ENCODE assay signal across 8 cellular contexts in genomic region chr17:50150354-50151040, GRCh38. TPM values are rescaled to one million over a fixed set of nuclear protein-coding genes. Genes with fewer than 3 reads are reported as not detected.
DNase-seq lines count a peak whose midpoint lies in the region; ATAC-seq and TF ChIP-seq lines count a peak whose summit lies in the region.

A gene with protein sequence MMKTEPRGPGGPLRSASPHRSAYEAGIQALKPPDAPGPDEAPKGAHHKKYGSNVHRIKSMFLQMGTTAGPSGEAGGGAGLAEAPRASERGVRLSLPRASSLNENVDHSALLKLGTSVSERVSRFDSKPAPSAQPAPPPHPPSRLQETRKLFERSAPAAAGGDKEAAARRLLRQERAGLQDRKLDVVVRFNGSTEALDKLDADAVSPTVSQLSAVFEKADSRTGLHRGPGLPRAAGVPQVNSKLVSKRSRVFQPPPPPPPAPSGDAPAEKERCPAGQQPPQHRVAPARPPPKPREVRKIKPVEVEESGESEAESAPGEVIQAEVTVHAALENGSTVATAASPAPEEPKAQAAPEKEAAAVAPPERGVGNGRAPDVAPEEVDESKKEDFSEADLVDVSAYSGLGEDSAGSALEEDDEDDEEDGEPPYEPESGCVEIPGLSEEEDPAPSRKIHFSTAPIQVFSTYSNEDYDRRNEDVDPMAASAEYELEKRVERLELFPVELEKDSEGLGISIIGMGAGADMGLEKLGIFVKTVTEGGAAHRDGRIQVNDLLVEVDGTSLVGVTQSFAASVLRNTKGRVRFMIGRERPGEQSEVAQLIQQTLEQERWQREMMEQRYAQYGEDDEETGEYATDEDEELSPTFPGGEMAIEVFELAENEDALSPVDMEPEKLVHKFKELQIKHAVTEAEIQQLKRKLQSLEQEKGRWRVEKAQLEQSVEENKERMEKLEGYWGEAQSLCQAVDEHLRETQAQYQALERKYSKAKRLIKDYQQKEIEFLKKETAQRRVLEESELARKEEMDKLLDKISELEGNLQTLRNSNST (minus strand): TSS chr17:50150677. CDS start chr17:50150513, 164 bp downstream.

- peaks cover 52% of the 10 kb centered on the region for H3K4me1 Mint-ChIP-seq in CD8-positive, alpha-beta T cell (ENCODE audit: low read depth)

- peaks cover 52% of the 10 kb centered on the region for H3K4me1 ChIP-seq in CD8-positive, alpha-beta T cell (ENCODE audit: insufficient read depth, low read length)
- H3K4me1 ChIP-seq in ectodermal cell (ENCODE audit: control insufficient read depth, insufficient read depth, low read length) (peaks cover 38% of the 10 kb centered on the region), mucosa of rectum (ENCODE audit: control insufficient read depth in 2 of 2, insufficient read depth in 2 of 2, low read length in 2 of 2) (peaks cover 50 to 55% of the 10 kb centered on the region in 2 donors), vagina (peaks cover 67% of the 10 kb centered on the region)

- peak within 1 kb of the TSS; percentile 61 for H3K27ac ChIP-seq in CD8-positive, alpha-beta T cell (ENCODE audit: low read depth, low read length)
- H3K27ac ChIP-seq in ectodermal cell (ENCODE audit: insufficient read depth, low read depth, low read length, poor library complexity, severe bottlenecking) (peak within 1 kb of the TSS; percentile 52), mucosa of rectum (ENCODE audit: low read depth in 2 of 2, low read length in 2 of 2) (peak within 1 kb of the TSS; percentile 88 to 92), vagina (peak within 1 kb of the TSS; percentile 81)

- CTCF ChIA-PET in CD8-positive, alpha-beta T cell (lab: Charles Lee): interaction anchor here (0.7 to 8.4 kb wide), 8 partner anchors 10 to 57 kb away, joined by 3 to 78 read pairs (median 7); no protein-coding TSS in a partner anchor

- H3K9me3 Mint-ChIP-seq in CD8-positive, alpha-beta T cell: no peaks in the 10 kb centered on the region

- peak; percentile 4 for ATAC-seq in CD8-positive, alpha-beta T cell
- ATAC-seq in HG03139 (IDR thresholded peaks at IDR 0.05; ENCODE audit: unreplicated experiment) (no peak), HG03135 (IDR thresholded peaks at IDR 0.05; ENCODE audit: unreplicated experiment) (no peak)

- no peak for TF ChIP-seq CTCF in CD8-positive, alpha-beta T cell (IDR thresholded peaks at IDR 0.05)
- no peak for TF ChIP-seq CTCF in vagina (IDR thresholded peaks at IDR 0.05)

- no peaks in the 10 kb centered on the region for H3K27me3 Mint-ChIP-seq in CD8-positive, alpha-beta T cell (ENCODE audit: low read depth)

- peak within 1 kb of the TSS; percentile 92 for H3K4me3 ChIP-seq in CD8-positive, alpha-beta T cell (ENCODE audit: low read depth, low read length)
- H3K4me3 ChIP-seq in MG63 (peak within 1 kb of the TSS; percentile 65), ectodermal cell (ENCODE audit: insufficient read depth, low read depth, low read length) (peak within 1 kb of the TSS; percentile 70), mucosa of rectum (ENCODE audit: low read length in 2 of 2) (peak within 1 kb of the TSS; percentile 81 to 86), vagina (peak within 1 kb of the TSS; percentile 70 to 87)

- H3K9ac ChIP-seq in mucosa of rectum (ENCODE audit: low read depth in 1 of 2, low read length in 2 of 2): peak within 1 kb of the TSS; percentile 74 to 78

- H3K4me3 Mint-ChIP-seq in CD8-positive, alpha-beta T cell: peak within 1 kb of the TSS; percentile 91

- no peak for TF ChIP-seq POLR2A in vagina (IDR thresholded peaks at IDR 0.05)

- H3K9me3 ChIP-seq in CD8-positive, alpha-beta T cell (ENCODE audit: low read length): no peaks in the 10 kb centered on the region
- H3K9me3 ChIP-seq in MG63 (no peaks in the 10 kb centered on the region), ectodermal cell (ENCODE audit: control insufficient read depth, low read length) (no peaks in the 10 kb centered on the region), mucosa of rectum (ENCODE audit: control insufficient read depth in 2 of 2, low read length in 2 of 2) (no peaks in the 10 kb centered on the region), vagina (no peaks in the 10 kb centered on the region)

- 0% methylated on average over 69 of the region's 69 CpGs for WGBS in ectodermal cell, 2 experiments

- H3K27me3 ChIP-seq in CD8-positive, alpha-beta T cell (ENCODE audit: insufficient read depth, low read length): no peaks in the 10 kb centered on the region
- no peaks in the 10 kb centered on the region for H3K27me3 ChIP-seq in MG63
- peaks cover 16% of the 10 kb centered on the region for H3K27me3 ChIP-seq in ectodermal cell (ENCODE audit: control insufficient read depth, insufficient read depth, low read length, poor library complexity, severe bottlenecking)
- no peaks in the 10 kb centered on the region for H3K27me3 ChIP-seq in mucosa of rectum (ENCODE audit: control insufficient read depth in 2 of 2, insufficient read depth in 2 of 2, low read length in 2 of 2)
- H3K27me3 ChIP-seq in vagina: no peaks in the 10 kb centered on the region

- DNase-seq in CD8-positive, alpha-beta T cell: peak in 3 of 7 experiments; percentile 22 to 39 (median 36)
- DNase-seq in MG63 (no peak), vagina (ENCODE audit: extremely low spot score in 2 of 2) (no peak), DMS153 treated with DMSO at 0.1 percent for 48 hours (lab: John Stamatoyannopoulos, UW; ENCODE audit: unreplicated experiment) (no peak)

- H3K36me3 ChIP-seq in CD8-positive, alpha-beta T cell (ENCODE audit: insufficient read depth, low read length): no peaks in the 10 kb centered on the region
- H3K36me3 ChIP-seq in MG63 (peaks cover 35% of the 10 kb centered on the region), ectodermal cell (ENCODE audit: control insufficient read depth, insufficient read depth, low read length) (no peaks in the 10 kb centered on the region), mucosa of rectum (ENCODE audit: control insufficient read depth in 2 of 2, insufficient read depth in 2 of 2, low read length in 2 of 2) (peaks cover 2 to 6% of the 10 kb centered on the region in 2 donors), vagina (no peaks in the 10 kb centered on the region)

- POLR2A ChIA-PET in CD8-positive, alpha-beta T cell (lab: Charles Lee): interaction anchor here (1.3 to 5.6 kb wide), 8 partner anchors 8 to 56 kb away, joined by 3 to 34 read pairs (median 5); partner anchors contain the start of gene SGCA

- peak within 1 kb of the TSS; percentile 89 for H3K27ac Mint-ChIP-seq in CD8-positive, alpha-beta T cell

- H3K36me3 Mint-ChIP-seq in CD8-positive, alpha-beta T cell: peaks cover 9% of the 10 kb centered on the region

- intact Hi-C loops in CD8-positive, alpha-beta T cell (cut with DNase I, micrococcal nuclease): loop anchor here (1.0 to 5.0 kb wide), 4 partner anchors 11 to 473 kb away; partner anchors contain the start of genes PDK2 (in 1 of the 2) and SPOP (in 1 of the 2)
- intact Hi-C loops in vagina (cut with DNase I): no loop called here

RNA-seq across cellular contexts. Expression of the gene that starts here (rescaled TPM):
- 10 to 100 TPM; 64.3 TPM for total RNA-seq in CD8-positive, alpha-beta T cell
- total RNA-seq in MG63 (2014; rRNA removed; shearing (Covaris generic); ENCODE audit: low replicate concordance): 56.1 and 68.2 TPM in 2 replicates
- 30.9 TPM for polyA plus RNA-seq in ectodermal cell (2013, experiment 1 of 4)
- 25.8 TPM for polyA plus RNA-seq in ectodermal cell (2013, experiment 2 of 4)
- 22.3 TPM for polyA plus RNA-seq in ectodermal cell (2013, experiment 3 of 4)
- 24.5 TPM for polyA plus RNA-seq in ectodermal cell (2013, experiment 4 of 4)
- 37.6 TPM for total RNA-seq in vagina
